ENCODE assay signal across 9 cellular contexts in the genomic region with DNA sequence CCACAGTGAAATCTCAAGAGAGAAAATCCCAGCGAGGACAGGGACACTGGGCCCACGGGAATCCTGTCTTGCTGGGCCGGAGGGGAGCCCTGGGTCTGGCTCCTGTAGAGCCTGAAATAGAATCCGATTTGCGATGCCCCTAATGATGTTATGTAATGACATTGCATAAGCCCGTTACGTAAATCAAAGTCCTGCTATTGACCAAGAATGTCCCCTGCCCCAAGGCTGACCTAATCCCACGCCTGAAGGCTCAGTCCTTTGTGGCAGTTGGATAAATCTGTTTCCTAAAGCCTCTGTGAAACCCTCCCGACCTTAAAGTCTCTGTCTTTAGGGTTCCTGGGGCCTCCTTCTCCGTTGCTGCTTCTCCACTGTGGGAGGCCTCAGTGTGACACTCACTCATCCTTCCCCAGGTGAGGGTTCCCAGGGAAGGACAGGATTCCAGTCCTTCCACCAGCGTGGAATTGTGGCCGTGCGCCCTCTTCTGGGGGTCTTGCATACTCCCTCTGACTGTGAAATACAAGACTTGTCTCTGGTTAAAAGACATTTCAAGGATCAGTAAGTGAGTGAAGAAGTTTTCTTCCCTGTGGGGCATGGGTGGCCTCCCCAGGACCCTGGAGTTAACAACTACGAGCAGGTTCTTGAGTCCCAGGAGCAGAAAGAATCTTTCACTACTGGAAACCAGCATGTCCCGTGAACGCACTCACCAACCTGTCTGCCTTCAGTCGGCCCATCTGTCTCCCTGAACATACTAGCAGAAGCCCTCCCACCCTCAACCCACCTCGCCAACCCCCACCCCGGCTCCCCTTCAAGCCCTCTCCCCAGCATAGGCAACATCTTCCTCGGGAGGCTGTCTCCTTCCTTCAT. TPM values are rescaled to one million over a fixed set of nuclear protein-coding genes. Genes with fewer than 3 reads are reported as not detected.
A peak's percentile ranks its signal among the peaks of the same experiment; 100 is the strongest.
DNase-seq lines count a peak whose midpoint lies in the region; ATAC-seq and TF ChIP-seq lines count a peak whose summit lies in the region.
"Had no signal": no experiment of that assay in that cellular context is flagged by ENCODE, and none has a peak within 500 bp of the region (broad histone marks: within the 10 kb centered on the region; RNA-seq: fewer than 3 reads in every experiment).

No MANE protein-coding gene starts in this region.

- H3K79me2 ChIP-seq in GM23248 (ENCODE audit: insufficient read depth) = no peaks in the 10 kb centered on the region

- H3K27me3 ChIP-seq in GM23248 (replicated peaks; ENCODE audit: insufficient read depth) (no peaks in the 10 kb centered on the region), WERI-Rb-1 (ENCODE audit: insufficient read depth, low read depth, severe bottlenecking) (no peaks in the 10 kb centered on the region)

- no peak overlapping the region for H3K4me2 ChIP-seq in GM23248 (ENCODE audit: unreplicated experiment)

- TF ChIP-seq CTCF in WERI-Rb-1 (IDR thresholded peaks at IDR 0.05; ENCODE audit: low read depth, low read length) = peak; percentile 79

- no peak overlapping the region for H2AFZ ChIP-seq in GM23248

- H3K36me3 Mint-ChIP-seq in activated CD4-positive, alpha-beta T cell treated with anti-CD3 and anti-CD28 coated beads, Interleukin-2, amount 10 ng/mL, durations not matched to agents 24 days and 14 days (ENCODE audit: low read depth) = no peaks in the 10 kb centered on the region

- no peaks in the 10 kb centered on the region for H3K9me2 ChIP-seq in GM23248 (ENCODE audit: insufficient read depth)

- H3K4me3 ChIP-seq in GM23248 = no peak overlapping the region
- no peak overlapping the region for H3K4me3 ChIP-seq in WERI-Rb-1 (ENCODE audit: low read depth, low read length)

- DNase-seq in 8988T (peak; percentile 44), GM23248 (peak; percentile 63), WERI-Rb-1 (peak; percentile 89), iPS-NIHi11 (ENCODE audit: low spot score) (peak; percentile 54)
- DNase-seq in activated CD4-positive, alpha-beta T cell treated with anti-CD3 and anti-CD28 coated beads, Interleukin-2, amount 10 ng/mL, durations not matched to agents 24 days and 14 days = no peak

- H3K9me3 ChIP-seq in GM23248 (ENCODE audit: low read depth) (no peaks in the 10 kb centered on the region), WERI-Rb-1 (ENCODE audit: severe bottlenecking) (peaks cover 4% of the 10 kb centered on the region)

- no peaks in the 10 kb centered on the region for H3K9me3 Mint-ChIP-seq in activated CD4-positive, alpha-beta T cell treated with anti-CD3 and anti-CD28 coated beads, Interleukin-2, amount 10 ng/mL, durations not matched to agents 24 days and 14 days

- ATAC-seq in GM21360 (IDR thresholded peaks at IDR 0.05; ENCODE audit: unreplicated experiment) = no peak
- no peak for ATAC-seq in HG02798 (IDR thresholded peaks at IDR 0.05; ENCODE audit: poor library complexity, unreplicated experiment)
- ATAC-seq in GM21423 (IDR thresholded peaks at IDR 0.05; ENCODE audit: unreplicated experiment) = no peak

- H3K27me3 Mint-ChIP-seq in activated CD4-positive, alpha-beta T cell treated with anti-CD3 and anti-CD28 coated beads, Interleukin-2, amount 10 ng/mL, durations not matched to agents 24 days and 14 days = no peaks in the 10 kb centered on the region
- H3K27me3 Mint-ChIP-seq: stimulated activated naive CD8-positive, alpha-beta T cell treated with anti-CD3 and anti-CD28 coated beads, Interleukin-15, Interleukin-2, amounts not matched to agents 100 ng/mL and 50 ng/mL, for 24 hours had no signal

- H3K36me3 ChIP-seq in GM23248 (ENCODE audit: low read depth) (no peaks in the 10 kb centered on the region), WERI-Rb-1 (no peaks in the 10 kb centered on the region)

- no peak overlapping the region for H3K27ac ChIP-seq in GM23248
- peak overlapping the region; percentile 63 for H3K27ac ChIP-seq in WERI-Rb-1

- H4K20me1 ChIP-seq in GM23248 (ENCODE audit: insufficient read depth) = no peaks in the 10 kb centered on the region

- no peak overlapping the region for H3K27ac Mint-ChIP-seq in activated CD4-positive, alpha-beta T cell treated with anti-CD3 and anti-CD28 coated beads, Interleukin-2, amount 10 ng/mL, durations not matched to agents 24 days and 14 days
- H3K27ac Mint-ChIP-seq: stimulated activated naive CD8-positive, alpha-beta T cell treated with anti-CD3 and anti-CD28 coated beads, Interleukin-15, Interleukin-2, amounts not matched to agents 100 ng/mL and 50 ng/mL, for 24 hours had no signal

- in situ Hi-C loops in GM23248 (cut with MboI) = no loop called here

- no peaks in the 10 kb centered on the region for H3F3A ChIP-seq in GM23248 (ENCODE audit: insufficient read depth)

- no peaks in the 10 kb centered on the region for H3K4me1 ChIP-seq in GM23248 (ENCODE audit: insufficient read depth)

- H3K4me1 Mint-ChIP-seq in activated CD4-positive, alpha-beta T cell treated with anti-CD3 and anti-CD28 coated beads, Interleukin-2, amount 10 ng/mL, durations not matched to agents 24 days and 14 days = no peaks in the 10 kb centered on the region

- no peak overlapping the region for H3K4me3 Mint-ChIP-seq in activated CD4-positive, alpha-beta T cell treated with anti-CD3 and anti-CD28 coated beads, Interleukin-2, amount 10 ng/mL, durations not matched to agents 24 days and 14 days
- H3K4me3 Mint-ChIP-seq: stimulated activated naive CD8-positive, alpha-beta T cell treated with anti-CD3 and anti-CD28 coated beads, Interleukin-15, Interleukin-2, amounts not matched to agents 100 ng/mL and 50 ng/mL, for 24 hours had no signal

- 41% methylated on average over 20 of the region's 20 CpGs for WGBS in GM23248 (ENCODE audit: low coverage in 1 of 2, low lambda C conversion rate in 2 of 2, missing lambda C conversion rate in 2 of 2), 2 experiments

- intact Hi-C loops in activated CD4-positive, alpha-beta T cell treated with anti-CD3 and anti-CD28 coated beads, Interleukin-2, amount 10 ng/mL, durations not matched to agents 24 days and 14 days (cut with micrococcal nuclease) = no loop called here

- no peak overlapping the region for H3K9ac ChIP-seq in GM23248

RNA-seq across cellular contexts. Expression of gene ZNF467, which starts 19.8 kb away (rescaled TPM):
- total RNA-seq in GM23248 (2014; rRNA removed; shearing (Covaris generic)) = not detected in 2 replicates
- not detected in 2 replicates for polyA plus RNA-seq in GM23248 (2016; fragmentation: Nextera tagmentation; extraction: Ambion mirVana)
- 0.21 TPM in 1 of 2 replicates, not detected in the other for total RNA-seq in activated CD4-positive, alpha-beta T cell treated with anti-CD3 and anti-CD28 coated beads, Interleukin-2, amount 10 ng/mL, durations not matched to agents 24 days and 14 days
